1 cellular context compared by ENCODE assay signal in the genomic region with DNA sequence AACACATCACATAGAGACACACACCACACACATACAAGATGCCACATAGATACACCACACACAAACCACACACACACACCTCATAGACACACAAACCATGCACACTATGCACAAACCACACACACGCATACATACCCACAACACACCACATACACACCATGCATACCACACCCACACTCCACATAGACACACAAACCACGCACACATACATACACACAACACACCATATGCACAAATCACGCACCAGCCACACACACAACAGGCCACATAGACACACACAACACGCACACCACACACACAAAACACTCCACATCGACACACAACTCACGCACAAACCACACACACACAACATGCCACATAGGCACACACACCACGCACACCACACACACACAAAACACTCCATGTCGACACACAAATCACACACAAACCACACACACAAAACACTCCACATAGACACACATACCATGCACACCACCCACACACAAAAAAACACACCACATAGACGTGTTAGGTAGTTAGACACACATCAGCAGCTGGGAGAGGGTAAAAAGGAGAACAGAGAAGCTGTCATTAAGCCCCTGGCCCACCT.
TF ChIP-seq lines count a peak whose summit lies in the region.

No MANE protein-coding gene starts in this region.

TF ChIP-seq in HepG2, 621 proteins besides CTCF, POLR2A, EP300 and RAD21:
- TF ChIP-seq ZNF772 (CRISPR knock-in tag; IDR thresholded peaks at IDR 0.05) (no peak), ZNF646 (CRISPR knock-in tag; IDR thresholded peaks at IDR 0.05) (peak; percentile 88)
- TF ChIP-seq, protein P1, sequence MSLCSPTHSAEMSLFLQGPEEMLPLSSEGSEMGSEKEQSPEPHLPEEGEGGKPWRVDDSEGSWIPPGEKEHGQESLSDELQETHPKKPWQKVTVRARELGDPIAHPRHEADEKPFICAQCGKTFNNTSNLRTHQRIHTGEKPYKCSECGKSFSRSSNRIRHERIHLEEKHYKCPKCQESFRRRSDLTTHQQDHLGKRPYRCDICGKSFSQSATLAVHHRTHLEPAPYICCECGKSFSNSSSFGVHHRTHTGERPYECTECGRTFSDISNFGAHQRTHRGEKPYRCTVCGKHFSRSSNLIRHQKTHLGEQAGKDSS (CRISPR knock-in tag; IDR thresholded peaks at IDR 0.05; ENCODE audit: borderline replicate concordance, low read depth), result no peak
- TF ChIP-seq, protein P2, sequence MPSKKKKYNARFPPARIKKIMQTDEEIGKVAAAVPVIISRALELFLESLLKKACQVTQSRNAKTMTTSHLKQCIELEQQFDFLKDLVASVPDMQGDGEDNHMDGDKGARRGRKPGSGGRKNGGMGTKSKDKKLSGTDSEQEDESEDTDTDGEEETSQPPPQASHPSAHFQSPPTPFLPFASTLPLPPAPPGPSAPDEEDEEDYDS (CRISPR knock-in tag; IDR thresholded peaks at IDR 0.05), result no peak
